Comparison of ENCODE assay signal across 1 cellular context in the genomic region with DNA sequence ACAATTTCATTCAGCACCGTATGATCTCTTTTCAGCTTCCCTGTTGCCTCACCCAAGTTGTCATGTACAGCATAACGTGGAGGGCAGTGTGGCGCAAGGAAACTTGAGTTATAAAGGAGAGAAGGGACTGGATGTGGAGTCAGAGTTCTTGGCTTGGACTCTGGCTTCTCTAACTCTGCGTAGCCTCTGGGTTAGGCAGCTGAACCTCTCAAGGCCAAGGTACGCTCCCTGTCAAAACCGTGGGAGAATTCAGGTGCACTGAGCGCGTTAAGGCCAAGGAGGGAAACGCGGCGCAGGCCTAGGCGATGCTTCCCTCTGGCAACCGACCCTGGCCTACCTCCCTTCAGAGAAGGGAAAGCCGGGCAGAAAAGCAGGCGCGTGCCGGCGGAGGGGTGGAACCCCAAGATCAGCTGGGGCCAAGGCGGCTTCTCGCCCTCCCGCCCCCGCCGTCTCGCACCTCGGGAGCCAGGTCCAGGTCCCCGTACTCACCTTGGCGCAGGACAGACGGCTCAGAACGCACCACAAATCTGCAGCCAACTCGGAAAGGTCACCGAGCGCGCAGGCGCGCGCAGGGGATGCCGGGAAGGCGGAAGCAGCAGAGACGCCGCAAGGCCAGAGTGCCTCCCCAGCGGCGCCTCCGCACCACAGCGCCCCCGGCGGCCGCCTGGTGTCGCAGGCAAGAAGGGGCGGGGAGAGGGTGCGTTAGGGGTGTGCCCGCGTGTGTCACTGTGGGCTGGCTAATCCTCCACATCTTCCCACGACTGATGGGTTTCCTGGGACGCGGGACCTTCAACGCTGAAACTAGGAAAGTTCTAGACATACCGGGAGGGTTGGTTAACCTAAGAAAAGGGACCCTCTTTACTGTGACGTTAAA.
TF ChIP-seq lines count a peak whose summit lies in the region.

No MANE protein-coding gene starts in this region.

TF ChIP-seq in PFSK-1, 5 proteins besides CTCF, POLR2A, EP300 and RAD21 (continued from another document):
- TF ChIP-seq, protein P1, sequence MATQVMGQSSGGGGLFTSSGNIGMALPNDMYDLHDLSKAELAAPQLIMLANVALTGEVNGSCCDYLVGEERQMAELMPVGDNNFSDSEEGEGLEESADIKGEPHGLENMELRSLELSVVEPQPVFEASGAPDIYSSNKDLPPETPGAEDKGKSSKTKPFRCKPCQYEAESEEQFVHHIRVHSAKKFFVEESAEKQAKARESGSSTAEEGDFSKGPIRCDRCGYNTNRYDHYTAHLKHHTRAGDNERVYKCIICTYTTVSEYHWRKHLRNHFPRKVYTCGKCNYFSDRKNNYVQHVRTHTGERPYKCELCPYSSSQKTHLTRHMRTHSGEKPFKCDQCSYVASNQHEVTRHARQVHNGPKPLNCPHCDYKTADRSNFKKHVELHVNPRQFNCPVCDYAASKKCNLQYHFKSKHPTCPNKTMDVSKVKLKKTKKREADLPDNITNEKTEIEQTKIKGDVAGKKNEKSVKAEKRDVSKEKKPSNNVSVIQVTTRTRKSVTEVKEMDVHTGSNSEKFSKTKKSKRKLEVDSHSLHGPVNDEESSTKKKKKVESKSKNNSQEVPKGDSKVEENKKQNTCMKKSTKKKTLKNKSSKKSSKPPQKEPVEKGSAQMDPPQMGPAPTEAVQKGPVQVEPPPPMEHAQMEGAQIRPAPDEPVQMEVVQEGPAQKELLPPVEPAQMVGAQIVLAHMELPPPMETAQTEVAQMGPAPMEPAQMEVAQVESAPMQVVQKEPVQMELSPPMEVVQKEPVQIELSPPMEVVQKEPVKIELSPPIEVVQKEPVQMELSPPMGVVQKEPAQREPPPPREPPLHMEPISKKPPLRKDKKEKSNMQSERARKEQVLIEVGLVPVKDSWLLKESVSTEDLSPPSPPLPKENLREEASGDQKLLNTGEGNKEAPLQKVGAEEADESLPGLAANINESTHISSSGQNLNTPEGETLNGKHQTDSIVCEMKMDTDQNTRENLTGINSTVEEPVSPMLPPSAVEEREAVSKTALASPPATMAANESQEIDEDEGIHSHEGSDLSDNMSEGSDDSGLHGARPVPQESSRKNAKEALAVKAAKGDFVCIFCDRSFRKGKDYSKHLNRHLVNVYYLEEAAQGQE (IDR thresholded peaks at IDR 0.05; ENCODE audit: insufficient read depth in 1 of 2, low read depth in 2 of 2, low read length in 2 of 2) = no peak
TF ChIP-seq in PFSK-1: peak in this region for 3.
